ENCODE assay signal across 10 cellular contexts in genomic region chr11:9787981-9788521, GRCh38.
A peak's percentile ranks its signal among the peaks of the same experiment; 100 is the strongest.
DNase-seq lines count a peak whose midpoint lies in the region; ATAC-seq and TF ChIP-seq lines count a peak whose summit lies in the region.
"Had no signal": no experiment of that assay in that cellular context is flagged by ENCODE, and none has a peak within 500 bp of the region (broad histone marks: within the 10 kb centered on the region; RNA-seq: fewer than 3 reads in every experiment).

No MANE protein-coding gene starts in this region.

- H3K36me3 ChIP-seq in ACC112 (ENCODE audit: insufficient read depth, low read length) (peaks cover 19% of the 10 kb centered on the region), mammary epithelial cell (ENCODE audit: insufficient read depth, low read length) (peaks cover 8% of the 10 kb centered on the region)

- ATAC-seq in WTC11 (no peak), HG03378 (IDR thresholded peaks at IDR 0.05; ENCODE audit: unreplicated experiment) (no peak), HG02870 (IDR thresholded peaks at IDR 0.05; ENCODE audit: unreplicated experiment) (no peak)

- intact Hi-C loops in mammary epithelial cell (cut with micrococcal nuclease): loop anchor here (2.0 kb wide), 1 partner anchor 13 kb away; no protein-coding TSS in a partner anchor

- no peaks in the 10 kb centered on the region for H3K9me3 ChIP-seq in mammary epithelial cell (replicated peaks; ENCODE audit: insufficient read depth, low read length)

- H3K4me2 ChIP-seq in mammary epithelial cell (ENCODE audit: insufficient read depth, low read depth, low read length): no peak overlapping the region

- POLR2A ChIA-PET in WTC11 (lab: Charles Lee): interaction anchor here (0.5 to 0.6 kb wide), 2 partner anchors 15 to 191 kb away, joined by 3 read pairs; no protein-coding TSS in a partner anchor

- no TSS peak for BruUV-seq in mammary epithelial cell (replicated peaks; lab: Mats Ljungman, UMichigan)

- 41% methylated on average over 2 of the region's 3 CpGs for WGBS in mammary epithelial cell (ENCODE audit: low coverage, missing lambda C conversion rate)

- DNase-seq in HT1080 (ENCODE audit: low read depth) (peak; percentile 60), mammary epithelial cell (peak; percentile 38), mucosa of gallbladder (ENCODE audit: low spot score) (peak; percentile 26), NCI-H2081 treated with DMSO at 0.1 percent for 48 hours (lab: John Stamatoyannopoulos, UW) (no peak), WTC11 (ENCODE audit: low spot score) (no peak)
- DNase-seq: NCI-H146 had no signal

- H3K27me3 Mint-ChIP-seq in WTC11 (ENCODE audit: low read depth): no peaks in the 10 kb centered on the region

- no peaks in the 10 kb centered on the region for H4K20me1 ChIP-seq in mammary epithelial cell (ENCODE audit: insufficient read depth, low read length)

- peaks cover 22% of the 10 kb centered on the region for H3K4me1 ChIP-seq in ACC112 (ENCODE audit: control insufficient read depth, insufficient read depth, low read length, unreplicated experiment)
- no peaks in the 10 kb centered on the region for H3K4me1 ChIP-seq in mammary epithelial cell (ENCODE audit: insufficient read depth, low read length)

- H3K9ac ChIP-seq in mammary epithelial cell (ENCODE audit: insufficient read depth, low read length): no peak overlapping the region

- H3K4me3 ChIP-seq in ACC112 (ENCODE audit: low read depth, low read length) (no peak overlapping the region), mammary epithelial cell (replicated peaks in 1 of 3; ENCODE audit: insufficient read depth in 1 of 3, low read depth in 2 of 3, low read length in 3 of 3) (no peak overlapping the region)

- no peaks in the 10 kb centered on the region for H3K4me1 Mint-ChIP-seq in WTC11

- H3K9me3 Mint-ChIP-seq in WTC11: no peaks in the 10 kb centered on the region

- no peak overlapping the region for H3K4me3 Mint-ChIP-seq in WTC11

- H3K27ac Mint-ChIP-seq in WTC11: no peak overlapping the region

- H3K27ac ChIP-seq in ACC112 (ENCODE audit: low read depth, low read length): peak overlapping the region; percentile 45
- no peak overlapping the region for H3K27ac ChIP-seq in mammary epithelial cell (ENCODE audit: insufficient read depth, low read depth, low read length)
- H3K27ac ChIP-seq: C4-2B had no signal

- CTCF ChIA-PET in mammary epithelial cell (lab: Charles Lee; ENCODE audit: low non-redundant PET): no interaction called here
- CTCF ChIA-PET in WTC11 (lab: Charles Lee): interaction anchor here (0.5 kb wide), 1 partner anchor 100 kb away, joined by 4 read pairs; no protein-coding TSS in a partner anchor

- in situ Hi-C loops in mammary epithelial cell (cut with MboI; ENCODE audit: low sequenced_read_pairs in 2 of 2): no loop called here

- peaks cover 23% of the 10 kb centered on the region for H3K36me3 Mint-ChIP-seq in WTC11

- dilution Hi-C loops in mammary epithelial cell (cut with HindIII; ENCODE audit: low sequenced_read_pairs): no loop called here

- H3K79me2 ChIP-seq in ACC112 (ENCODE audit: control insufficient read depth, insufficient read depth, low read length, unreplicated experiment) (no peaks in the 10 kb centered on the region), mammary epithelial cell (ENCODE audit: insufficient read depth, low read length) (no peaks in the 10 kb centered on the region)

- H3K27me3 ChIP-seq in ACC112 (ENCODE audit: insufficient read depth, low read length): no peaks in the 10 kb centered on the region
- no peaks in the 10 kb centered on the region for H3K27me3 ChIP-seq in mammary epithelial cell (ENCODE audit: insufficient read depth, low read length)

- TF ChIP-seq CTCF in mammary epithelial cell (conservative IDR thresholded peaks at IDR 0.05 in 1 of 2, IDR thresholded peaks at IDR 0.05 in 1 of 2; ENCODE audit: extremely low read depth in 1 of 2, insufficient read depth in 1 of 2, low read depth in 1 of 2, low read length in 2 of 2) (no peak), WTC11 (IDR thresholded peaks at IDR 0.05) (no peak)

- H2AFZ ChIP-seq in ACC112 (ENCODE audit: low read length, unreplicated experiment) (no peak overlapping the region), mammary epithelial cell (ENCODE audit: low read depth, low read length) (no peak overlapping the region)

TF ChIP-seq in WTC11, 78 proteins besides CTCF, POLR2A, EP300 and RAD21:
- TF ChIP-seq AFF4 (CRISPR knock-in tag; IDR thresholded peaks at IDR 0.05; ENCODE audit: borderline replicate concordance) (no peak), ATF3 (CRISPR knock-in tag; conservative IDR thresholded peaks at IDR 0.05) (no peak), ZNF512 (CRISPR knock-in tag; IDR thresholded peaks at IDR 0.05; ENCODE audit: borderline replicate concordance) (no peak), RELA (CRISPR knock-in tag; IDR thresholded peaks at IDR 0.05; ENCODE audit: borderline replicate concordance) (no peak), GTF2I (CRISPR knock-in tag; conservative IDR thresholded peaks at IDR 0.05) (no peak), GRHL2 (CRISPR knock-in tag; IDR thresholded peaks at IDR 0.05; ENCODE audit: insufficient replicate concordance, severe bottlenecking) (no peak), NFE2L1 (CRISPR knock-in tag; IDR thresholded peaks at IDR 0.05) (no peak), ZNF425 (CRISPR knock-in tag; conservative IDR thresholded peaks at IDR 0.05) (no peak)

Comparison
In these comparisons a context has a peak if more than half of its experiments do, and no peak if none do; other contexts are left out.
1. DNase-seq: peak in HT1080 (single experiment), mammary epithelial cell (single experiment) and mucosa of gallbladder (single experiment); none in NCI-H2081 treated with DMSO at 0.1 percent for 48 hours (single experiment) and WTC11 (single experiment).